In the genomic region with DNA sequence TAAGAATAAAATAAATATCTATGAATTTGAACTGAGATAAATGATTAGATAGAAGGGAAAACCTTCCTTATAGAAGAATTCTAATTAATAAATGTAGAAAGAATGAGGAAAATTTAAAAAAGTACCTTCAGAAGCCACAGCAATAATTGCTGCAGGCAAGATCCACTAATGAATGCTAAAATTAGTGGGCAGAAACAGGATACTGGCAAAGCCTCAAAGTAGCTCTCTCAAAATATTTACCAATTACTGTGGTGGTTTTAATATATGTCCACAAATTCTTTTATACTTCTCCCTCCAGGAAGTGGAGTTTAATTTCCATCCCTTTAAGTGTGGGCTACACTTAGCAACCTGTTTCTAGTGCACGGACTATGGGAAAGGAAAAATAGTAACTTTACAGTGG, we compare ENCODE assay signal across 28 cellular contexts.
"Had no signal": no experiment of that assay in that cellular context is flagged by ENCODE, and none has a peak within 500 bp of the region (broad histone marks: within the 10 kb centered on the region; RNA-seq: fewer than 3 reads in every experiment).

No MANE protein-coding gene starts in this region.

- H3K4me3 ChIP-seq: pancreas, prostate gland, skin epidermis, thoracic aorta, vagina had no signal

- ATAC-seq: activated naive CD4-positive, alpha-beta T cell treated with anti-CD3 and anti-CD28 coated beads, Interleukin-2, amount 50 U/mL, for 72 hours; activated T-cell treated with anti-CD3 and anti-CD28 coated beads, Interleukin-2, amount 50 U/mL, for 72 hours; naive thymus-derived CD8-positive, alpha-beta T cell; pancreas; sciatic nerve had no signal

- H3K27me3 ChIP-seq: pancreas, vagina had no signal

- H3K27ac Mint-ChIP-seq: activated naive CD4-positive, alpha-beta T cell treated with anti-CD3 and anti-CD28 coated beads, Interleukin-2, amount 50 U/mL, for 72 hours; activated T-cell treated with anti-CD3 and anti-CD28 coated beads, Interleukin-2, amount 50 U/mL, for 72 hours; memory B cell; stimulated activated naive CD8-positive, alpha-beta T cell treated with anti-CD3 and anti-CD28 coated beads, Interleukin-15, Interleukin-2, amounts not matched to agents 100 ng/mL and 50 ng/mL, for 24 hours had no signal

- H3K36me3 ChIP-seq: pancreas, prostate gland, thoracic aorta, vagina had no signal

- H3K9me3 Mint-ChIP-seq: activated naive CD4-positive, alpha-beta T cell treated with anti-CD3 and anti-CD28 coated beads, Interleukin-2, amount 50 U/mL, for 72 hours; activated T-cell treated with anti-CD3 and anti-CD28 coated beads, Interleukin-2, amount 50 U/mL, for 72 hours; memory B cell; naive thymus-derived CD8-positive, alpha-beta T cell; neural crest cell; stimulated activated naive CD8-positive, alpha-beta T cell treated with anti-CD3 and anti-CD28 coated beads, Interleukin-15, Interleukin-2, amounts not matched to agents 100 ng/mL and 50 ng/mL, for 24 hours had no signal

- H3K4me1 Mint-ChIP-seq: neural crest cell had no signal

- H3K36me3 Mint-ChIP-seq: activated naive CD4-positive, alpha-beta T cell treated with anti-CD3 and anti-CD28 coated beads, Interleukin-2, amount 50 U/mL, for 72 hours; memory B cell; naive thymus-derived CD8-positive, alpha-beta T cell had no signal

- H3K4me1 ChIP-seq: prostate gland had no signal

- DNase-seq: activated CD4-positive, alpha-beta T cell treated with anti-CD3 and anti-CD28 coated beads for 4 hours; activated CD4-positive, alpha-beta T cell treated with anti-CD3 and anti-CD28 coated beads, Interleukin-2, amount 50 U/mL, for 4 hours; activated naive CD4-positive, alpha-beta T cell; activated T-cell treated with anti-CD3 and anti-CD28 coated beads for 4 hours; activated T-cell treated with anti-CD3 and anti-CD28 coated beads, Interleukin-2, amount 50 U/mL, for 72 hours; anterior cingulate cortex; dermis blood vessel endothelial cell; effector CD4-positive, alpha-beta T cell; islet precursor cell; naive thymus-derived CD8-positive, alpha-beta T cell; nucleus accumbens; pancreas; retina; stimulated activated CD4-positive, alpha-beta T cell treated with anti-CD3 and anti-CD28 coated beads, Interleukin-12 subunit alpha, Interleukin-12 subunit beta, amount 100 ng/mL, for 4 hours; stimulated activated CD4-positive, alpha-beta T cell treated with anti-CD3 and anti-CD28 coated beads, Interleukin-4, amount 100 ng/mL, for 1 hour; T-helper 9 cell; trophoblast cell had no signal

- H3K4me3 Mint-ChIP-seq: activated T-cell treated with anti-CD3 and anti-CD28 coated beads, Interleukin-2, amount 50 U/mL, for 72 hours; memory B cell; naive thymus-derived CD8-positive, alpha-beta T cell; neural crest cell; stimulated activated naive CD8-positive, alpha-beta T cell treated with anti-CD3 and anti-CD28 coated beads, Interleukin-15, Interleukin-2, amounts not matched to agents 100 ng/mL and 50 ng/mL, for 24 hours had no signal

- H3K27ac ChIP-seq: epithelial cell of prostate, pancreas, prostate gland, skin epidermis, thoracic aorta, vagina, VCaP had no signal

- H3K27me3 Mint-ChIP-seq: memory B cell; naive thymus-derived CD8-positive, alpha-beta T cell; stimulated activated naive CD8-positive, alpha-beta T cell treated with anti-CD3 and anti-CD28 coated beads, Interleukin-15, Interleukin-2, amounts not matched to agents 100 ng/mL and 50 ng/mL, for 24 hours had no signal

- H3K9me3 ChIP-seq: pancreas, prostate gland, thoracic aorta, vagina had no signal
